1 cellular context compared by ENCODE assay signal in the genomic region with DNA sequence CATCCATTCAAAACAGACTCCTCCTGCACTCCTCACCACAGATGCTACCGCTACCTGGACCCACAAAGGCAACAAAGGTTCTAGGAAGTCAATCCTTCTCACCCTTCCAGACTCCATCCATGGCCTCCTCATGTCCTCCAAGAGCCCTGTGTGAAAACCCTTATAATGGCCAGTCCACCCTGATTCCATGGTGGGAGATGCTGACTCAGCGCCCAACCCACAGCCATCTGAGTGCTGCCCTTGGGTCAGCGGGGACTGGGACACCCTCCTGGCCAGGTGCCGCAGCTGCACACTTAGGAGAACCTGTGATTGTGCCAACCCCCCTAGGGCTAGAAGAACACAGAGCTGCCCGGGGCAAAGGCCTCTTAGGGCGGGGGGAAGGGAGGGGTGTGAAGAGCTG.
TF ChIP-seq lines count a peak whose summit lies in the region.

No MANE protein-coding gene starts in this region.

TF ChIP-seq in HepG2, 621 proteins besides CTCF, POLR2A, EP300 and RAD21:
- TF ChIP-seq ZNF768 (CRISPR knock-in tag; IDR thresholded peaks at IDR 0.05): no peak
- peak; percentile 37; the same call in 1 of the 2 replicates for TF ChIP-seq MAFF (IDR thresholded peaks at IDR 0.05; ENCODE audit: low read depth, low read length)
- TF ChIP-seq, protein P1, sequence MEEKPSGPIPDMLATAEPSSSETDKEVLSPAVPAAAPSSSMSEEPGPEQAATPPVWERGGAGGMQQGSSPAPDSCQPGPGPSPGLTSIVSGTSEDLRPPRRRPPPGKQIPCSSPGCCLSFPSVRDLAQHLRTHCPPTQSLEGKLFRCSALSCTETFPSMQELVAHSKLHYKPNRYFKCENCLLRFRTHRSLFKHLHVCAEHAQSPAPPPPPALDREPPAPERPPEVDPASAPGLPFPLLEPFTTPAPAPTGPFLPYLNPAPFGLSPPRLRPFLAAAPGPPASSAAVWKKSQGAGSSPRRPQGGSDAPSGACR (CRISPR knock-in tag; IDR thresholded peaks at IDR 0.05): no peak
- peak; percentile 50 to 78; a peak in 3 of 4 replicates for TF ChIP-seq MAFK (conservative IDR thresholded peaks at IDR 0.05 in 1 of 2, IDR thresholded peaks at IDR 0.05 in 1 of 2; ENCODE audit: low read length in 2 of 2)
